Comparison of ENCODE assay signal across 13 cellular contexts in the genomic region with DNA sequence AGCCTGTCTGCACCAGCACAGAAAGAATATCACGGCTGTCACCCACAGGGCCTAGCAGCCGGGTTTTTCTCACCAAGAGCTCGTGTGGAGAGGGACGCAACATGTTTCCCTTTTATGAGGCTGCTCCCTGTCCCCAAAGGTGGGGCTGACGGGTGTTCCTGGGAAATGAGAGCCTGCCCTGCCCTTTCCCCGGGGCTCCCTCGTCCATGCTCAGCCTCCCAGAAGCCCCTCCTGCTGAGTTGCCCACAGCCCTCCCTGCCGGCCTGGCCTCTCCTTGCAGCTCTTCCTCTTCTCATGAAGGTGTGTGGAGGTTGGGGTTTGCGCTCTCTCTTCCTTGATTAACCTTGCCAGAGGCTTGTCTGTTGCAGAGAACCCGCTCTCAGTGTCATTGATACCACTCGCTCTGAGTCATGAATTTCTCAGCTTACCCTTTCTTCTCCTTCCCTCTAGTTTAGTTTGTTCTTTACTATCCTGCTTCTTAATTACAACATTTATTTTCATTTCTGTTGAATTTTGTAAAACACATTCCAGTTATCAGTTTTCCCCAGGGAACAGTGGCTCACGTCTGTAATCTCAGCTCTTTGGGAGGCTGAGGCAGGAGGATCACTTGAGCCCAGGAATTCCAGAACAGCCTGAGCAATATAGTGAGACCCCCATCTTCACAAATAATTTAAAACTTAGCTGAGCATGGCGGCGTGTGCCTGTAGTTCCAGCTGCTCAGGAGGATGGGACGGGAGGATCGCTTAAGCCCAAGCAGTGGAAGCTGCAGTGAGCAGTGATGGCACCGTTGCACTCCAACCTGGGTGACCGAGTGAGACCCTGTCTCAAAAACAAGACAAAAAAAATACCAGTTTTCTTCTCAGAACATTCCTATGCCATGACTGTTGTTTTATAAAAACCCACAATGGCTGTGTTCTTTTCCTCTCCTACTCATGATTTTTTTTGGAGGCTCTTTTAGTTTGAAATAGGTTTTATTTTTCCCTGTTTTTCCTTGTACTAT.
A peak's percentile ranks its signal among the peaks of the same experiment; 100 is the strongest.
DNase-seq lines count a peak whose midpoint lies in the region; ATAC-seq and TF ChIP-seq lines count a peak whose summit lies in the region.
"Had no signal": no experiment of that assay in that cellular context is flagged by ENCODE, and none has a peak within 500 bp of the region (broad histone marks: within the 10 kb centered on the region; RNA-seq: fewer than 3 reads in every experiment).

No MANE protein-coding gene starts in this region.

- no peak for ATAC-seq in aorta (ENCODE audit: low FRiP score)
- ATAC-seq: psoas muscle had no signal

- WGBS in aorta, 2 donors = 61 to 67% methylated on average over 17 to 18 of the region's 18 CpGs

- peaks cover 8 to 39% of the 10 kb centered on the region in 2 donors for H3K4me1 ChIP-seq in ascending aorta
- H3K4me1 ChIP-seq in aorta (ENCODE audit: control insufficient read depth in 1 of 2, insufficient read depth in 2 of 2, low read length in 2 of 2) = no peaks in the 10 kb centered on the region
- H3K4me1 ChIP-seq: uterus had no signal

- H3K36me3 ChIP-seq in ascending aorta (no peaks in the 10 kb centered on the region), aorta (ENCODE audit: control insufficient read depth in 1 of 2, insufficient read depth in 2 of 2, low read length in 1 of 2) (no peaks in the 10 kb centered on the region)
- H3K36me3 ChIP-seq: Peyer's patch, uterus had no signal

- H3K9me3 ChIP-seq in ascending aorta (no peaks in the 10 kb centered on the region), aorta (ENCODE audit: control insufficient read depth, low read length) (no peaks in the 10 kb centered on the region)
- H3K9me3 ChIP-seq: Peyer's patch, psoas muscle, uterus had no signal

- intact Hi-C loops in ascending aorta (cut with DNase I) (loop anchor here (2.0 to 5.0 kb wide), 3 partner anchors 21 to 72 kb away; no protein-coding TSS in a partner anchor), aorta (cut with DNase I) (loop anchor here in 1 of 2 donors (2.0 kb wide), 1 partner anchor 15 kb away; no protein-coding TSS in a partner anchor)

- H3K27ac ChIP-seq in ascending aorta = peak overlapping the region; percentile 76 to 87
- peak overlapping the region; percentile 39 to 82 for H3K27ac ChIP-seq in aorta (ENCODE audit: low read depth in 1 of 2, low read length in 2 of 2)
- H3K27ac ChIP-seq: Peyer's patch, psoas muscle, uterus had no signal

- H3K4me3 ChIP-seq in ascending aorta = no peak overlapping the region
- H3K4me3 ChIP-seq in aorta (ENCODE audit: low read length in 2 of 2) = no peak overlapping the region
- H3K4me3 ChIP-seq: Peyer's patch, psoas muscle, uterus had no signal

- peak; percentile 1 for DNase-seq in stimulated activated CD4-positive, alpha-beta T cell treated with anti-CD3 and anti-CD28 coated beads, Interleukin-4, amount 100 ng/mL, for 24 hours
- no peak for DNase-seq in stimulated activated CD4-positive, alpha-beta T cell treated with anti-CD3 and anti-CD28 coated beads, Interleukin-12 subunit alpha, Interleukin-12 subunit beta, amount 100 ng/mL, for 4 hours
- DNase-seq in ascending aorta (ENCODE audit: low spot score in 2 of 2) = peak in 1 of 2 donors; percentile 62
- DNase-seq in islet precursor cell = peak; percentile 82
- peak in 1 of 2 donors; percentile 76 for DNase-seq in aorta
- no peak for DNase-seq in activated naive CD4-positive, alpha-beta T cell treated with Interleukin-2 at 50 U/mL for 16 hours
- no peak for DNase-seq in epidermal melanocyte (ENCODE audit: insufficient read length, low spot score)
- no peak for DNase-seq in NCI-H510A (lab: John Stamatoyannopoulos, UW)
- DNase-seq: C1 segment of cervical spinal cord, NCI-H1436 had no signal

- H3K27me3 ChIP-seq in ascending aorta (no peaks in the 10 kb centered on the region), aorta (ENCODE audit: control insufficient read depth in 1 of 2, insufficient read depth in 2 of 2, low read length in 1 of 2) (no peaks in the 10 kb centered on the region)
- H3K27me3 ChIP-seq: Peyer's patch, uterus had no signal

- no peak for TF ChIP-seq CTCF in ascending aorta (IDR thresholded peaks at IDR 0.05)

Comparison
In these comparisons a context has a peak if more than half of its experiments do, and no peak if none do; other contexts are left out.
1. DNase-seq: peak in stimulated activated CD4-positive, alpha-beta T cell treated with anti-CD3 and anti-CD28 coated beads, Interleukin-4, amount 100 ng/mL, for 24 hours (single experiment) and islet precursor cell (single experiment); none in stimulated activated CD4-positive, alpha-beta T cell treated with anti-CD3 and anti-CD28 coated beads, Interleukin-12 subunit alpha, Interleukin-12 subunit beta, amount 100 ng/mL, for 4 hours (single experiment), activated naive CD4-positive, alpha-beta T cell treated with Interleukin-2 at 50 U/mL for 16 hours (single experiment), epidermal melanocyte (single experiment) and NCI-H510A (single experiment).